ENCODE assay signal across 9 cellular contexts in the genomic region with DNA sequence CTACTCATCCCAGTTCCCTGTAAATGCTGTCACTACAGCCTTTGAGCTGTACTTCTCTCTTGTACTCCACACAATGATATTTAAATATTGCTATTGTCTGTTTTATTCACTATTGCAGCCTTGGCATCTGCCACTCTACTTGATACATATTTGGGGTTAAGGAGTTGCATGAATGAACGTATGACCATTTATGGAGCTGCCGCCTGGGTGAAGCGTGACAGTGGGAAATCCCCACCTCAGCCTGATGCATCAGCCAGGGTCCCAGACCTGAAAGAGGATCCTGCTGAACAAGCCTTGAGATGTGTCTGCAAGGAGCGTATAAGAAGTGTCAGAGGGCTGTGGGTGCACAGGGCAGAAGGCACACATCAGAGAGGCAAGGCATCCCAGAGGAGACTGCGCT. TPM values are rescaled to one million over a fixed set of nuclear protein-coding genes. Genes with fewer than 3 reads are reported as not detected.
DNase-seq lines count a peak whose midpoint lies in the region; ATAC-seq and TF ChIP-seq lines count a peak whose summit lies in the region.
"Had no signal": no experiment of that assay in that cellular context is flagged by ENCODE, and none has a peak within 500 bp of the region (broad histone marks: within the 10 kb centered on the region; RNA-seq: fewer than 3 reads in every experiment).

No MANE protein-coding gene starts in this region.

- no peaks in the 10 kb centered on the region for H3K9me3 Mint-ChIP-seq in stimulated activated memory B cell treated with anti-CD40 and anti-IgM and Interleukin-4, amounts not matched to agents 10 μg/mL and 1 μg/mL and 100 μg/mL, for 72 hours

- peaks cover 49% of the 10 kb centered on the region for H3K4me1 Mint-ChIP-seq in stimulated activated memory B cell treated with anti-CD40 and anti-IgM and Interleukin-4, amounts not matched to agents 10 μg/mL and 1 μg/mL and 100 μg/mL, for 72 hours

- H3K27me3 Mint-ChIP-seq in stimulated activated memory B cell treated with anti-CD40 and anti-IgM and Interleukin-4, amounts not matched to agents 10 μg/mL and 1 μg/mL and 100 μg/mL, for 72 hours, result no peaks in the 10 kb centered on the region

- peak overlapping the region; percentile 1 for H3K4me3 Mint-ChIP-seq in stimulated activated memory B cell treated with anti-CD40 and anti-IgM and Interleukin-4, amounts not matched to agents 10 μg/mL and 1 μg/mL and 100 μg/mL, for 72 hours

- H3K36me3 Mint-ChIP-seq in stimulated activated memory B cell treated with anti-CD40 and anti-IgM and Interleukin-4, amounts not matched to agents 10 μg/mL and 1 μg/mL and 100 μg/mL, for 72 hours, result no peaks in the 10 kb centered on the region

- no peak overlapping the region for H3K4me3 ChIP-seq in coronary artery

- no peak for TF ChIP-seq CTCF in coronary artery (IDR thresholded peaks at IDR 0.05)

- H3K27ac Mint-ChIP-seq in stimulated activated memory B cell treated with anti-CD40 and anti-IgM and Interleukin-4, amounts not matched to agents 10 μg/mL and 1 μg/mL and 100 μg/mL, for 72 hours, result no peak overlapping the region

- no peak overlapping the region for H3K27ac ChIP-seq in coronary artery
- H3K27ac ChIP-seq: KMS-11 had no signal

- peak; percentile 88 for ATAC-seq in GM19467 (IDR thresholded peaks at IDR 0.05; ENCODE audit: unreplicated experiment)
- peak; percentile 95 for ATAC-seq in HG03460 (IDR thresholded peaks at IDR 0.05; ENCODE audit: unreplicated experiment)
- peak; percentile 96 for ATAC-seq in stimulated activated memory B cell treated with anti-CD40 and anti-IgM and Interleukin-4, amounts not matched to agents 10 μg/mL and 1 μg/mL and 100 μg/mL, for 72 hours
- no peak for ATAC-seq in left lobe of liver

- DNase-seq in activated naive CD4-positive, alpha-beta T cell treated with anti-CD3 and anti-CD28 coated beads, Interleukin-2, amount 50 U/mL, for 16 hours, result peak; percentile 63
- no peak for DNase-seq in putamen (ENCODE audit: low spot score)
- no peak for DNase-seq in NCI-H2107 treated with DMSO at 0.1 percent for 48 hours (lab: John Stamatoyannopoulos, UW; ENCODE audit: unreplicated experiment)
- no peak for DNase-seq in left lobe of liver (ENCODE audit: low spot score)
- no peak for DNase-seq in coronary artery (ENCODE audit: low spot score)

RNA-seq across cellular contexts. Expression of gene MRPL35, which starts 39.1 kb away (rescaled TPM):
- total RNA-seq in left lobe of liver, result 23.1 TPM

RNA-seq across cellular contexts. Expression of gene IMMT, which starts 43.1 kb away (rescaled TPM):
- total RNA-seq in left lobe of liver, result 50.1 TPM
